In genomic region chr6:15800821-15801617, GRCh38 we compare ENCODE assay signal across 19 cellular contexts.
DNase-seq lines count a peak whose midpoint lies in the region; ATAC-seq and TF ChIP-seq lines count a peak whose summit lies in the region.
"Had no signal": no experiment of that assay in that cellular context is flagged by ENCODE, and none has a peak within 500 bp of the region (broad histone marks: within the 10 kb centered on the region; RNA-seq: fewer than 3 reads in every experiment).

No MANE protein-coding gene starts in this region.

- no peaks in the 10 kb centered on the region for H4K20me1 ChIP-seq in hepatocyte (ENCODE audit: insufficient read depth, poor library complexity, severe bottlenecking)

- no peak overlapping the region for H3K4me2 ChIP-seq in hepatocyte

- H3K36me3 ChIP-seq in MG63 (no peaks in the 10 kb centered on the region), hepatocyte (replicated peaks; ENCODE audit: insufficient read depth, low read depth) (no peaks in the 10 kb centered on the region), heart right ventricle (no peaks in the 10 kb centered on the region)

- H3K9me2 ChIP-seq in hepatocyte (replicated peaks; ENCODE audit: insufficient read depth) = no peaks in the 10 kb centered on the region

- intact Hi-C loops in heart right ventricle (cut with DNase I) = no loop called here

- H3K9me3 ChIP-seq in MG63 (no peaks in the 10 kb centered on the region), hepatocyte (ENCODE audit: low read depth) (no peaks in the 10 kb centered on the region), heart right ventricle (peaks cover 0 to 15% (median 3%) of the 10 kb centered on the region in 11 donors)

- no peak overlapping the region for H2AFZ ChIP-seq in hepatocyte

- H3K79me2 ChIP-seq in hepatocyte = no peaks in the 10 kb centered on the region

- H3K27ac ChIP-seq in hepatocyte (no peak overlapping the region), heart right ventricle (no peak overlapping the region)

- TF ChIP-seq CTCF in epithelial cell of proximal tubule (conservative IDR thresholded peaks at IDR 0.05; ENCODE audit: low read depth, low read length) = no peak
- TF ChIP-seq CTCF in hepatocyte (IDR thresholded peaks at IDR 0.05; ENCODE audit: poor library complexity) = no peak
- no peak for TF ChIP-seq CTCF in heart right ventricle (IDR thresholded peaks at IDR 0.05)

- DNase-seq in ELR (ENCODE audit: low read depth) = peak; percentile 43
- peak; percentile 20 for DNase-seq in MG63
- DNase-seq in epithelial cell of proximal tubule (ENCODE audit: low read depth) = peak; percentile 22
- peak; percentile 76 for DNase-seq in renal cortical epithelial cell (ENCODE audit: low read depth)
- DNase-seq in NK-92 treated with Interleukin-12 subunit alpha and Interleukin-12 subunit beta, amount 100 ng/mL, for 24 hours (lab: John Stamatoyannopoulos, UW) = no peak
- no peak for DNase-seq in hepatocyte (ENCODE audit: low spot score)
- no peak for DNase-seq in heart right ventricle
- DNase-seq: ACHN, AML-193, COR-L47, DMS153, Karpas-422, NCI-H1436, NCI-H2081, NCI-H510A treated with DMSO at 0.1 percent for 48 hours, NCI-H82 had no signal

- H3K4me3 ChIP-seq in MG63 = no peak overlapping the region
- H3K4me3 ChIP-seq in epithelial cell of proximal tubule (ENCODE audit: low read depth, low read length) = no peak overlapping the region
- H3K4me3 ChIP-seq in hepatocyte = no peak overlapping the region
- no peak overlapping the region for H3K4me3 ChIP-seq in heart right ventricle

- WGBS in hepatocyte (ENCODE audit: low lambda C conversion rate, missing lambda C conversion rate) = 75% methylated on average over 11 of the region's 11 CpGs
- WGBS in heart right ventricle, 2 donors = 95 to 96% methylated on average over 11 of the region's 11 CpGs

- ATAC-seq in heart right ventricle = no peak
- ATAC-seq: HCT116, Panc1, Right ventricle myocardium inferior had no signal

- H3K4me1 ChIP-seq in hepatocyte (ENCODE audit: insufficient read depth) = no peaks in the 10 kb centered on the region
- peaks cover 0 to 16% (median 9%) of the 10 kb centered on the region in 9 donors for H3K4me1 ChIP-seq in heart right ventricle

- H3K27me3 ChIP-seq in MG63 (no peaks in the 10 kb centered on the region), hepatocyte (no peaks in the 10 kb centered on the region), heart right ventricle (no peaks in the 10 kb centered on the region)

Comparison
In these comparisons a context has a peak if more than half of its experiments do, and no peak if none do; other contexts are left out.
1. DNase-seq: peak in ELR (single experiment), MG63 (single experiment), epithelial cell of proximal tubule (single experiment) and renal cortical epithelial cell (single experiment); none in NK-92 treated with Interleukin-12 subunit alpha and Interleukin-12 subunit beta, amount 100 ng/mL, for 24 hours (single experiment), hepatocyte (single experiment) and heart right ventricle (0 of 2).